ENCODE assay signal across 9 cellular contexts in the genomic region with DNA sequence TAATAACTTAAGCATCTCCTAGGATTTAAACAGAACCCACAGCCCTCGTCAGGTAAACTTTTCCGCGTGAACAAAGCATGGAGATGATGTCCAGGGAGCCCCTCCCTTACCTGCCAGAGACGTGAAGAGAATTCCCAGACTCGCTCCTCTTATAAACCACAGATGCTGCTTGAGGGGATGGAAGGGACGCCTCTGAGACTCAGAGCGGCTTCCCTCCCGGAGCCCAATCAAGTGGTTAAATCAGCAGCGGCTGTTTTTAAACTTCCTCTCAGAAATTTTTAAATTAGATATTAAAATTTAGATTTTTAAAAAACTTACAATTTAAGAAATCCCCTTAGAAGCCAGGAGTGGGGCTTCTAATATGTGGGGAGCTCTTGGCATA.
DNase-seq lines count a peak whose midpoint lies in the region; ATAC-seq and TF ChIP-seq lines count a peak whose summit lies in the region.
"Had no signal": no experiment of that assay in that cellular context is flagged by ENCODE, and none has a peak within 500 bp of the region (broad histone marks: within the 10 kb centered on the region; RNA-seq: fewer than 3 reads in every experiment).

No MANE protein-coding gene starts in this region.

- intact Hi-C loops in posterior vena cava (cut with DNase I) = no loop called here

- peak overlapping the region; percentile 90 for H3K27ac ChIP-seq in rectal smooth muscle tissue (ENCODE audit: low read depth, low read length)

- H3K9me3 Mint-ChIP-seq in brain = peaks cover 7 to 17% (median 10%) of the 10 kb centered on the region in 5 experiments

- no peaks in the 10 kb centered on the region for H3K27me3 ChIP-seq in rectal smooth muscle tissue (ENCODE audit: control insufficient read depth, insufficient read depth, low read length)

- peaks cover 27% of the 10 kb centered on the region for H3K36me3 Mint-ChIP-seq in brain

- H3K4me3 Mint-ChIP-seq in brain = no peak overlapping the region

- no peak for TF ChIP-seq CTCF in GM12864 (IDR thresholded peaks at IDR 0.05; ENCODE audit: low read depth, low read length, missing control alignments)
- no peak for TF ChIP-seq CTCF in brain (conservative IDR thresholded peaks at IDR 0.05)

- H3K27ac Mint-ChIP-seq in brain = peak overlapping the region in 4 of 5 experiments; percentile 53 to 97 (median 78)

- H3K36me3 ChIP-seq in rectal smooth muscle tissue (ENCODE audit: control insufficient read depth, insufficient read depth, low read length) = no peaks in the 10 kb centered on the region

- no peak for DNase-seq in GM12864 (ENCODE audit: low read depth)
- no peak for DNase-seq in posterior vena cava (ENCODE audit: low spot score)
- no peak for DNase-seq in NCI-H774 (lab: John Stamatoyannopoulos, UW)
- DNase-seq: NCI-H1417 treated with DMSO at 0.1 percent for 48 hours had no signal

- H3K4me1 Mint-ChIP-seq in brain = peaks cover 47% of the 10 kb centered on the region

- no peak overlapping the region for H3K9ac ChIP-seq in rectal smooth muscle tissue (ENCODE audit: low read length)

- peaks cover 38% of the 10 kb centered on the region for H3K4me1 ChIP-seq in rectal smooth muscle tissue (ENCODE audit: control insufficient read depth, insufficient read depth, low read length)

- H3K4me3 ChIP-seq in GM12864 (ENCODE audit: low read depth, low read length) (peak overlapping the region; percentile 49; the same call in 1 of the 2 replicates), rectal smooth muscle tissue (ENCODE audit: low read length) (no peak overlapping the region)

- H3K27me3 Mint-ChIP-seq in brain = no peaks in the 10 kb centered on the region

- ATAC-seq in HG03196 (IDR thresholded peaks at IDR 0.05; ENCODE audit: unreplicated experiment) (peak; percentile 4), GM19452 (IDR thresholded peaks at IDR 0.05; ENCODE audit: unreplicated experiment) (no peak), HG02970 (IDR thresholded peaks at IDR 0.05; ENCODE audit: low FRiP score, unreplicated experiment) (no peak)
